ENCODE assay signal across 1 cellular context in the genomic region with DNA sequence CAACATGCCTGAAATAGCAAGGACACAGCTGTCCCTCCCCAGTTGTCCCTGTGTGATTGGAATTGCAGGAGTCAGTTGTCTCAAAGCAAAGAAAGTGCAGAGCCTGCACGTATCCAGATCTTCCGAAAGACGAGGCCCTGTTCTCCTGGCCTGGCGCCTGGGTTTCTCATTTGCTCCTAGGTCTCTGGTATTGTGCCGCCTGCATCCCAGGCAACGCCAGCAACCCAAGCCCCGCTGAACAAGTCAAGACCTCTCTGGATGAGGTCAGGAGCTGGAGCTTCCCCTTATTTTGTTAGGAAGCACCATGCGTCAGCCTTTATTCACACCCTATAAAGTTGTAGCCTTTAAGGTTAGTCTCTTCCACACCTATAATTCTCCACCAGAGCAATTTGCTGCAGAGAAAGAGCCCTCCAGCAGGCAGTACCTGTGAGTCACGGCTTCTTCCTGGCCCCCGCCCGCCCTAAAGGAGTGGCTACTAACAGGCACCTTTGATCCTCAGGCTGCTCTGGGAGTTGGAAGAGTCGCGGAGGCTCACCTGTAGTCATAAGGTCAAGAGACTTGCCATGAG.
A peak's percentile ranks its signal among the peaks of the same experiment; 100 is the strongest.
TF ChIP-seq lines count a peak whose summit lies in the region.

No MANE protein-coding gene starts in this region.

TF ChIP-seq in HepG2, 621 proteins besides CTCF, POLR2A, EP300 and RAD21 (continued from another document and continues in another):
- TF ChIP-seq, protein P1, sequence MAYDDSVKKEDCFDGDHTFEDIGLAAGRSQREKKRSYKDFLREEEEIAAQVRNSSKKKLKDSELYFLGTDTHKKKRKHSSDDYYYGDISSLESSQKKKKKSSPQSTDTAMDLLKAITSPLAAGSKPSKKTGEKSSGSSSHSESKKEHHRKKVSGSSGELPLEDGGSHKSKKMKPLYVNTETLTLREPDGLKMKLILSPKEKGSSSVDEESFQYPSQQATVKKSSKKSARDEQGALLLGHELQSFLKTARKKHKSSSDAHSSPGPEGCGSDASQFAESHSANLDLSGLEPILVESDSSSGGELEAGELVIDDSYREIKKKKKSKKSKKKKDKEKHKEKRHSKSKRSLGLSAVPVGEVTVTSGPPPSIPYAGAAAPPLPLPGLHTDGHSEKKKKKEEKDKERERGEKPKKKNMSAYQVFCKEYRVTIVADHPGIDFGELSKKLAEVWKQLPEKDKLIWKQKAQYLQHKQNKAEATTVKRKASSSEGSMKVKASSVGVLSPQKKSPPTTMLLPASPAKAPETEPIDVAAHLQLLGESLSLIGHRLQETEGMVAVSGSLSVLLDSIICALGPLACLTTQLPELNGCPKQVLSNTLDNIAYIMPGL (CRISPR knock-in tag; IDR thresholded peaks at IDR 0.05; ENCODE audit: borderline replicate concordance in 1 of 2, low read depth in 1 of 2) = no peak
- no peak for TF ChIP-seq CHD4 (IDR thresholded peaks at IDR 0.05; ENCODE audit: borderline replicate concordance, low read length)
- TF ChIP-seq ESRRA (CRISPR knock-in tag; IDR thresholded peaks at IDR 0.05; ENCODE audit: low read depth) = no peak
- peak; percentile 41; the same call in 1 of the 2 replicates for TF ChIP-seq GATAD2A (CRISPR knock-in tag; IDR thresholded peaks at IDR 0.05)
- peak; percentile 62 for TF ChIP-seq RARA (CRISPR knock-in tag; IDR thresholded peaks at IDR 0.05)
- no peak for TF ChIP-seq ZC3H4 (CRISPR knock-in tag; IDR thresholded peaks at IDR 0.05; ENCODE audit: borderline replicate concordance)
- TF ChIP-seq SSRP1 (CRISPR knock-in tag; IDR thresholded peaks at IDR 0.05) = no peak
- TF ChIP-seq E2F5 (CRISPR knock-in tag; conservative IDR thresholded peaks at IDR 0.05) = no peak
- no peak for TF ChIP-seq MEIS2 (CRISPR knock-in tag; IDR thresholded peaks at IDR 0.05)
- TF ChIP-seq LCORL (IDR thresholded peaks at IDR 0.05) = no peak
- no peak for TF ChIP-seq LCORL (CRISPR knock-in tag; IDR thresholded peaks at IDR 0.05)
- no peak for TF ChIP-seq ZFP36 (IDR thresholded peaks at IDR 0.05; ENCODE audit: borderline replicate concordance, low read depth, low read length, partially characterized antibody)
- no peak; the same call in 1 of the 2 replicates for TF ChIP-seq UBTF (CRISPR knock-in tag; IDR thresholded peaks at IDR 0.05)
- TF ChIP-seq ZNF546 (CRISPR knock-in tag; conservative IDR thresholded peaks at IDR 0.05) = no peak
- TF ChIP-seq, protein P2, sequence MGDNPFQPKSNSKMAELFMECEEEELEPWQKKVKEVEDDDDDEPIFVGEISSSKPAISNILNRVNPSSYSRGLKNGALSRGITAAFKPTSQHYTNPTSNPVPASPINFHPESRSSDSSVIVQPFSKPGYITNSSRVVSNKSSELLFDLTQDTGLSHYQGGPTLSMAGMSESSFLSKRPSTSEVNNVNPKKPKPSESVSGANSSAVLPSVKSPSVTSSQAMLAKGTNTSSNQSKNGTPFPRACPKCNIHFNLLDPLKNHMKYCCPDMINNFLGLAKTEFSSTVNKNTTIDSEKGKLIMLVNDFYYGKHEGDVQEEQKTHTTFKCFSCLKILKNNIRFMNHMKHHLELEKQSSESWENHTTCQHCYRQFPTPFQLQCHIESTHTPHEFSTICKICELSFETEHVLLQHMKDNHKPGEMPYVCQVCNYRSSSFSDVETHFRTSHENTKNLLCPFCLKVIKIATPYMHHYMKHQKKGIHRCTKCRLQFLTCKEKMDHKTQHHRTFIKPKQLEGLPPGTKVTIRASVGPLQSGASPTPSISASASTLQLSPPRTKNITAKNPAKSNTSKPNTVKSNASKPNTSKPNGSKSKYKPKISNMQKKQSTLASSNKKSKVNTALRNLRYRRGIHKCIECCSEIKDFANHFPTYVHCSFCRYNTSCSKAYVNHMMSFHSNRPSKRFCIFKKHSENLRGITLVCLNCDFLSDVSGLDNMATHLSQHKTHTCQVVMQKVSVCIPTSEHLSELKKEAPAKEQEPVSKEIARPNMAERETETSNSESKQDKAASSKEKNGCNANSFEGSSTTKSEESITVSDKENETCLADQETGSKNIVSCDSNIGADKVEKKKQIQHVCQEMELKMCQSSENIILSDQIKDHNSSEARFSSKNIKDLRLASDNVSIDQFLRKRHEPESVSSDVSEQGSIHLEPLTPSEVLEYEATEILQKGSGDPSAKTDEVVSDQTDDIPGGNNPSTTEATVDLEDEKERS (CRISPR knock-in tag; IDR thresholded peaks at IDR 0.05) = no peak
- TF ChIP-seq ZSCAN22 (CRISPR knock-in tag; IDR thresholded peaks at IDR 0.05) = no peak
- TF ChIP-seq SIX4 (CRISPR knock-in tag; IDR thresholded peaks at IDR 0.05) = no peak
- TF ChIP-seq POGZ (CRISPR knock-in tag; IDR thresholded peaks at IDR 0.05) = 0 out of 2 replicates have a peak, but pooled peaks have one; percentile 27
- TF ChIP-seq ZNF331 (CRISPR knock-in tag; IDR thresholded peaks at IDR 0.05) = no peak
- TF ChIP-seq ATF7-NPFF (CRISPR knock-in tag; IDR thresholded peaks at IDR 0.05; ENCODE audit: low read depth) = 0 out of 2 replicates have a peak, but pooled peaks have one; percentile 31
- TF ChIP-seq ATRX (CRISPR knock-in tag; IDR thresholded peaks at IDR 0.05; ENCODE audit: borderline replicate concordance) = no peak
- TF ChIP-seq CENPBD1 (CRISPR knock-in tag; IDR thresholded peaks at IDR 0.05; ENCODE audit: borderline replicate concordance, low read depth) = no peak
- peak; percentile 43; the same call in 1 of the 2 replicates for TF ChIP-seq RXRB (CRISPR knock-in tag; IDR thresholded peaks at IDR 0.05; ENCODE audit: borderline replicate concordance)
- no peak for TF ChIP-seq ZNF556 (CRISPR knock-in tag; IDR thresholded peaks at IDR 0.05; ENCODE audit: borderline replicate concordance)
- TF ChIP-seq SALL1 (CRISPR knock-in tag; IDR thresholded peaks at IDR 0.05) = peak; percentile 13; the same call in 1 of the 2 replicates
- TF ChIP-seq ELF3 (CRISPR knock-in tag; IDR thresholded peaks at IDR 0.05) = 0 out of 2 replicates have a peak, but pooled peaks have one; percentile 22
- TF ChIP-seq ZNF225 (CRISPR knock-in tag; IDR thresholded peaks at IDR 0.05) = no peak
- no peak for TF ChIP-seq ZNF468 (CRISPR knock-in tag; IDR thresholded peaks at IDR 0.05)
- no peak for TF ChIP-seq NONO (IDR thresholded peaks at IDR 0.05)
- TF ChIP-seq NONO (CRISPR knock-in tag; conservative IDR thresholded peaks at IDR 0.05) = no peak
- TF ChIP-seq ZNF773 (CRISPR knock-in tag; IDR thresholded peaks at IDR 0.05; ENCODE audit: borderline replicate concordance) = no peak
- TF ChIP-seq, protein P3, sequence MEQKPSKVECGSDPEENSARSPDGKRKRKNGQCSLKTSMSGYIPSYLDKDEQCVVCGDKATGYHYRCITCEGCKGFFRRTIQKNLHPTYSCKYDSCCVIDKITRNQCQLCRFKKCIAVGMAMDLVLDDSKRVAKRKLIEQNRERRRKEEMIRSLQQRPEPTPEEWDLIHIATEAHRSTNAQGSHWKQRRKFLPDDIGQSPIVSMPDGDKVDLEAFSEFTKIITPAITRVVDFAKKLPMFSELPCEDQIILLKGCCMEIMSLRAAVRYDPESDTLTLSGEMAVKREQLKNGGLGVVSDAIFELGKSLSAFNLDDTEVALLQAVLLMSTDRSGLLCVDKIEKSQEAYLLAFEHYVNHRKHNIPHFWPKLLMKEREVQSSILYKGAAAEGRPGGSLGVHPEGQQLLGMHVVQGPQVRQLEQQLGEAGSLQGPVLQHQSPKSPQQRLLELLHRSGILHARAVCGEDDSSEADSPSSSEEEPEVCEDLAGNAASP (CRISPR knock-in tag; IDR thresholded peaks at IDR 0.05; ENCODE audit: borderline replicate concordance) = no peak
- no peak for TF ChIP-seq KLF13 (CRISPR knock-in tag; IDR thresholded peaks at IDR 0.05)
- no peak for TF ChIP-seq PBX2 (CRISPR knock-in tag; IDR thresholded peaks at IDR 0.05)
- TF ChIP-seq, protein P4, sequence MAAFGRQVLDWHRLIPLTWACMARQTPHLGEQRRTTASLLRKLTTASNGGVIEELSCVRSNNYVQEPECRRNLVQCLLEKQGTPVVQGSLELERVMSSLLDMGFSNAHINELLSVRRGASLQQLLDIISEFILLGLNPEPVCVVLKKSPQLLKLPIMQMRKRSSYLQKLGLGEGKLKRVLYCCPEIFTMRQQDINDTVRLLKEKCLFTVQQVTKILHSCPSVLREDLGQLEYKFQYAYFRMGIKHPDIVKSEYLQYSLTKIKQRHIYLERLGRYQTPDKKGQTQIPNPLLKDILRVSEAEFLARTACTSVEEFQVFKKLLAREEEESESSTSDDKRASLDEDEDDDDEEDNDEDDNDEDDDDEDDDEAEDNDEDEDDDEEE (CRISPR knock-in tag; IDR thresholded peaks at IDR 0.05) = no peak
- TF ChIP-seq, protein P5, sequence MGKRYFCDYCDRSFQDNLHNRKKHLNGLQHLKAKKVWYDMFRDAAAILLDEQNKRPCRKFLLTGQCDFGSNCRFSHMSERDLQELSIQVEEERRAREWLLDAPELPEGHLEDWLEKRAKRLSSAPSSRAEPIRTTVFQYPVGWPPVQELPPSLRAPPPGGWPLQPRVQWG (CRISPR knock-in tag; IDR thresholded peaks at IDR 0.05; ENCODE audit: borderline replicate concordance, low read depth) = no peak
- TF ChIP-seq RELA (CRISPR knock-in tag; IDR thresholded peaks at IDR 0.05) = no peak
- TF ChIP-seq, protein P6, sequence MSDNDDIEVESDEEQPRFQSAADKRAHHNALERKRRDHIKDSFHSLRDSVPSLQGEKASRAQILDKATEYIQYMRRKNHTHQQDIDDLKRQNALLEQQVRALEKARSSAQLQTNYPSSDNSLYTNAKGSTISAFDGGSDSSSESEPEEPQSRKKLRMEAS (IDR thresholded peaks at IDR 0.05) = 0 out of 2 replicates have a peak, but pooled peaks have one; percentile 28
- no peak for TF ChIP-seq ZNF724P (CRISPR knock-in tag; IDR thresholded peaks at IDR 0.05; ENCODE audit: borderline replicate concordance)
- no peak for TF ChIP-seq ZNF790 (CRISPR knock-in tag; IDR thresholded peaks at IDR 0.05; ENCODE audit: borderline replicate concordance)
- no peak for TF ChIP-seq ZNF879 (CRISPR knock-in tag; IDR thresholded peaks at IDR 0.05)
- no peak for TF ChIP-seq PCBP1 (IDR thresholded peaks at IDR 0.05; ENCODE audit: borderline replicate concordance, low read depth, low read length)
- TF ChIP-seq, protein P7, sequence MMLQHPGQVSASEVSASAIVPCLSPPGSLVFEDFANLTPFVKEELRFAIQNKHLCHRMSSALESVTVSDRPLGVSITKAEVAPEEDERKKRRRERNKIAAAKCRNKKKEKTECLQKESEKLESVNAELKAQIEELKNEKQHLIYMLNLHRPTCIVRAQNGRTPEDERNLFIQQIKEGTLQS (CRISPR knock-in tag; IDR thresholded peaks at IDR 0.05) = 0 out of 2 replicates have a peak, but pooled peaks have one; percentile 16
- TF ChIP-seq ZNF557 (CRISPR knock-in tag; IDR thresholded peaks at IDR 0.05) = no peak
- TF ChIP-seq MNT (IDR thresholded peaks at IDR 0.05) = no peak
- TF ChIP-seq, protein P8, sequence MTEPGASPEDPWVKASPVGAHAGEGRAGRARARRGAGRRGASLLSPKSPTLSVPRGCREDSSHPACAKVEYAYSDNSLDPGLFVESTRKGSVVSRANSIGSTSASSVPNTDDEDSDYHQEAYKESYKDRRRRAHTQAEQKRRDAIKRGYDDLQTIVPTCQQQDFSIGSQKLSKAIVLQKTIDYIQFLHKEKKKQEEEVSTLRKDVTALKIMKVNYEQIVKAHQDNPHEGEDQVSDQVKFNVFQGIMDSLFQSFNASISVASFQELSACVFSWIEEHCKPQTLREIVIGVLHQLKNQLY (CRISPR knock-in tag; IDR thresholded peaks at IDR 0.05) = 0 out of 2 replicates have a peak, but pooled peaks have one; percentile 7
- TF ChIP-seq ZNF841 (CRISPR knock-in tag; IDR thresholded peaks at IDR 0.05; ENCODE audit: borderline replicate concordance) = no peak
- TF ChIP-seq, protein P9, sequence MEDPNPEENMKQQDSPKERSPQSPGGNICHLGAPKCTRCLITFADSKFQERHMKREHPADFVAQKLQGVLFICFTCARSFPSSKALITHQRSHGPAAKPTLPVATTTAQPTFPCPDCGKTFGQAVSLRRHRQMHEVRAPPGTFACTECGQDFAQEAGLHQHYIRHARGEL (CRISPR knock-in tag; IDR thresholded peaks at IDR 0.05) = no peak
- no peak for TF ChIP-seq ZNF446 (CRISPR knock-in tag; IDR thresholded peaks at IDR 0.05)
